8 cellular contexts compared by ENCODE assay signal in genomic region chr5:43556857-43557593, GRCh38. TPM values are rescaled to one million over a fixed set of nuclear protein-coding genes. Genes with fewer than 3 reads are reported as not detected.
DNase-seq lines count a peak whose midpoint lies in the region; ATAC-seq and TF ChIP-seq lines count a peak whose summit lies in the region.

TSS of gene PAIP1 (minus strand) at chr5:43557077. CDS start at chr5:43556846, 231 bp downstream.

- H3K4me3 ChIP-seq in GM06990 (replicated peaks; ENCODE audit: low read depth, low read length) (peak within 1 kb of the TSS; percentile 93), HAP-1 (peak within 1 kb of the TSS; percentile 79), SK-N-MC (peak within 1 kb of the TSS; percentile 98), osteoblast (ENCODE audit: insufficient read depth, low read length) (peak within 1 kb of the TSS; percentile 82), thoracic aorta (peak within 1 kb of the TSS; percentile 95)

- peaks cover 36% of the 10 kb centered on the region for H3K4me1 ChIP-seq in HAP-1
- peaks cover 37% of the 10 kb centered on the region for H3K4me1 ChIP-seq in osteoblast (ENCODE audit: insufficient read depth, low read length)
- peaks cover 21 to 44% of the 10 kb centered on the region in 2 donors for H3K4me1 ChIP-seq in thoracic aorta (ENCODE audit: control insufficient read depth in 1 of 2, low read depth in 2 of 2)

- no peaks in the 10 kb centered on the region for H3K9me3 ChIP-seq in HAP-1
- H3K9me3 ChIP-seq in SK-N-MC (ENCODE audit: low read depth, low read length): no peaks in the 10 kb centered on the region
- no peaks in the 10 kb centered on the region for H3K9me3 ChIP-seq in osteoblast (ENCODE audit: low read depth, low read length)
- H3K9me3 ChIP-seq in thoracic aorta: no peaks in the 10 kb centered on the region

- in situ Hi-C loops in HAP-1 (cut with MboI; ENCODE audit: low sequenced_read_pairs): no loop called here

- H3K79me2 ChIP-seq in osteoblast (ENCODE audit: insufficient read depth, low read length): peaks cover 50% of the 10 kb centered on the region

- H3K9ac ChIP-seq in SK-N-MC (ENCODE audit: insufficient read length): peak within 1 kb of the TSS; percentile 95

- H3K27ac ChIP-seq in SK-N-MC: peak within 1 kb of the TSS; percentile 84
- H3K27ac ChIP-seq in osteoblast (ENCODE audit: low read depth, low read length): peak within 1 kb of the TSS; percentile 72
- H3K27ac ChIP-seq in thoracic aorta: peak within 1 kb of the TSS; percentile 91 to 92

- peak within 1 kb of the TSS; percentile 94 for H3K4me2 ChIP-seq in osteoblast (ENCODE audit: insufficient read depth, low read length)

- H4K20me1 ChIP-seq in osteoblast (ENCODE audit: insufficient read depth, low read length): peaks cover 11% of the 10 kb centered on the region

- H3K36me3 ChIP-seq in GM06990 (ENCODE audit: control insufficient read depth, insufficient read depth, low read length): no peaks in the 10 kb centered on the region; the same call in 1 of the 2 replicates
- peaks cover 27% of the 10 kb centered on the region for H3K36me3 ChIP-seq in HAP-1 (replicated peaks)
- peaks cover 37% of the 10 kb centered on the region for H3K36me3 ChIP-seq in SK-N-MC (ENCODE audit: insufficient read depth, low read length)
- peaks cover 12% of the 10 kb centered on the region for H3K36me3 ChIP-seq in osteoblast (ENCODE audit: insufficient read depth, low read length)
- H3K36me3 ChIP-seq in thoracic aorta: no peaks in the 10 kb centered on the region

- TF ChIP-seq CTCF in GM06990 (IDR thresholded peaks at IDR 0.05; ENCODE audit: insufficient read depth, low read length, poor library complexity, severe bottlenecking) (peak; percentile 18), osteoblast (IDR thresholded peaks at IDR 0.05; ENCODE audit: extremely low read depth, low read depth, low read length) (peak; percentile 43), thoracic aorta (IDR thresholded peaks at IDR 0.05) (peak; percentile 48)

- no peaks in the 10 kb centered on the region for H3K27me3 ChIP-seq in GM06990 (replicated peaks; ENCODE audit: control insufficient read depth, insufficient read depth, low read length)
- no peaks in the 10 kb centered on the region for H3K27me3 ChIP-seq in HAP-1 (ENCODE audit: low read depth)
- H3K27me3 ChIP-seq in osteoblast (ENCODE audit: insufficient read depth, low read length): no peaks in the 10 kb centered on the region
- H3K27me3 ChIP-seq in thoracic aorta (replicated peaks; ENCODE audit: insufficient read depth): no peaks in the 10 kb centered on the region

- peak; percentile 93 for DNase-seq in GM06990 (ENCODE audit: extremely low read depth, insufficient read length)
- peak; percentile 76 to 87 for DNase-seq in HAP-1 (ENCODE audit: low spot score in 2 of 2)
- DNase-seq in M059J (ENCODE audit: low read depth): peak; percentile 85
- no peak for DNase-seq in SK-N-MC (ENCODE audit: low read depth, low spot score)
- peak; percentile 82 for DNase-seq in activated naive CD4-positive, alpha-beta T cell treated with anti-CD3 and anti-CD28 coated beads, Interleukin-2, amount 50 U/mL, for 16 hours
- no peak for DNase-seq in glomerular endothelial cell (ENCODE audit: extremely low read depth, low read depth, low spot score)
- DNase-seq in osteoblast (ENCODE audit: insufficient read length, low spot score, missing footprints): peak; percentile 98
- DNase-seq in thoracic aorta (ENCODE audit: low spot score): peak; percentile 3

- peak within 1 kb of the TSS; percentile 88 for H2AFZ ChIP-seq in osteoblast (ENCODE audit: low read length)

- peak; percentile 85 for ATAC-seq in thoracic aorta (ENCODE audit: insufficient number of reproducible peaks, low FRiP score, low read depth)

RNA-seq across cellular contexts. Expression of gene PAIP1, which starts in this region (rescaled TPM):
- 155 and 192 TPM in 2 replicates for total RNA-seq in M059J (2014; rRNA removed; shearing (Covaris generic))
- 103 and 107 TPM in 2 replicates for total RNA-seq in glomerular endothelial cell
- 122 and 127 TPM in 2 replicates for total RNA-seq in osteoblast
- total RNA-seq in thoracic aorta: 10 to 100 TPM; 74.1 to 81.6 TPM

Comparison
In these comparisons a context has a peak if more than half of its experiments do, and no peak if none do; other contexts are left out.
1. DNase-seq: peak in GM06990 (single experiment), HAP-1 (2 of 2), M059J (single experiment), activated naive CD4-positive, alpha-beta T cell treated with anti-CD3 and anti-CD28 coated beads, Interleukin-2, amount 50 U/mL, for 16 hours (single experiment), osteoblast (single experiment) and thoracic aorta (single experiment); none in SK-N-MC (single experiment) and glomerular endothelial cell (single experiment).
2. Peak in every context shown above with its lines, with median percentiles within 50 percentile points of each other: H3K4me3 ChIP-seq, CTCF ChIP-seq and H3K27ac ChIP-seq.